ENCODE assay signal across 33 cellular contexts in genomic region chr16:74748042-74748709, GRCh38. TPM values are rescaled to one million over a fixed set of nuclear protein-coding genes. Genes with fewer than 3 reads are reported as not detected.
DNase-seq lines count a peak whose midpoint lies in the region; TF ChIP-seq lines count a peak whose summit lies in the region.
"Had no signal": no experiment of that assay in that cellular context is flagged by ENCODE, and none has a peak within 500 bp of the region (broad histone marks: within the 10 kb centered on the region; RNA-seq: fewer than 3 reads in every experiment).

No MANE protein-coding gene starts in this region.

- 90% methylated on average over 25 of the region's 29 CpGs for WGBS in suprapubic skin

- TF ChIP-seq EP300 in suprapubic skin (IDR thresholded peaks at IDR 0.05) = no peak

- H3K27me3 Mint-ChIP-seq in activated naive CD4-positive, alpha-beta T cell treated with anti-CD3 and anti-CD28 coated beads, Interleukin-2, amount 10 ng/mL, durations not matched to agents 7 days and 5 days = peaks cover 4% of the 10 kb centered on the region
- H3K27me3 Mint-ChIP-seq: activated naive CD8-positive, alpha-beta T cell had no signal

- no peak overlapping the region for H3K27ac Mint-ChIP-seq in activated naive CD4-positive, alpha-beta T cell treated with anti-CD3 and anti-CD28 coated beads, Interleukin-2, amount 10 ng/mL, durations not matched to agents 7 days and 5 days
- H3K27ac Mint-ChIP-seq: activated naive CD8-positive, alpha-beta T cell; natural killer cell treated with Interleukin-12 subunit alpha and Interleukin-12 subunit beta and Interleukin-15 and Interleukin-18, amount 100 ng/mL, for 72 hours; T-helper 1 cell treated with Interleukin-12 subunit alpha and Interleukin-12 subunit beta and Interleukin-4 antibody, amounts not matched to agents 30 μg/mL and 1 μg/mL, for 36 hours had no signal

- no peaks in the 10 kb centered on the region for H3K36me3 ChIP-seq in suprapubic skin
- H3K36me3 ChIP-seq in vagina = no peaks in the 10 kb centered on the region
- H3K36me3 ChIP-seq: BLaER1, prostate gland had no signal

- no peaks in the 10 kb centered on the region for H3K4me1 Mint-ChIP-seq in activated naive CD4-positive, alpha-beta T cell treated with anti-CD3 and anti-CD28 coated beads, Interleukin-2, amount 10 ng/mL, durations not matched to agents 7 days and 5 days

- H3K9me3 Mint-ChIP-seq in activated naive CD4-positive, alpha-beta T cell treated with anti-CD3 and anti-CD28 coated beads, Interleukin-2, amount 10 ng/mL, durations not matched to agents 7 days and 5 days = no peaks in the 10 kb centered on the region
- H3K9me3 Mint-ChIP-seq: natural killer cell treated with Interleukin-12 subunit alpha and Interleukin-12 subunit beta and Interleukin-15 and Interleukin-18, amount 100 ng/mL, for 72 hours; T-helper 1 cell treated with Interleukin-12 subunit alpha and Interleukin-12 subunit beta and Interleukin-4 antibody, amounts not matched to agents 30 μg/mL and 1 μg/mL, for 36 hours had no signal

- TF ChIP-seq CTCF in suprapubic skin (IDR thresholded peaks at IDR 0.05) (no peak), vagina (IDR thresholded peaks at IDR 0.05) (no peak)

- no peak for TF ChIP-seq POLR2A in suprapubic skin (IDR thresholded peaks at IDR 0.05)
- TF ChIP-seq POLR2A in vagina (IDR thresholded peaks at IDR 0.05) = no peak

- no peak overlapping the region for H3K4me3 ChIP-seq in suprapubic skin
- no peak overlapping the region for H3K4me3 ChIP-seq in vagina
- H3K4me3 ChIP-seq: BLaER1, mucosa of descending colon, prostate gland, SK-N-MC had no signal

- H3K27ac ChIP-seq in suprapubic skin = peak overlapping the region; percentile 16
- H3K27ac ChIP-seq in vagina = no peak overlapping the region
- H3K27ac ChIP-seq: BLaER1, prostate gland, RWPE1, SK-N-MC had no signal

- peaks cover 9% of the 10 kb centered on the region for H3K4me1 ChIP-seq in suprapubic skin
- peaks cover 12% of the 10 kb centered on the region for H3K4me1 ChIP-seq in vagina
- H3K4me1 ChIP-seq: BLaER1 had no signal

- intact Hi-C loops in vagina (cut with DNase I) = no loop called here

- H3K36me3 Mint-ChIP-seq in activated naive CD4-positive, alpha-beta T cell treated with anti-CD3 and anti-CD28 coated beads, Interleukin-2, amount 10 ng/mL, durations not matched to agents 7 days and 5 days = no peaks in the 10 kb centered on the region
- H3K36me3 Mint-ChIP-seq: activated naive CD8-positive, alpha-beta T cell; natural killer cell treated with Interleukin-12 subunit alpha and Interleukin-12 subunit beta and Interleukin-15 and Interleukin-18, amount 100 ng/mL, for 72 hours had no signal

- DNase-seq in amygdala (lab: John Stamatoyannopoulos, UW) = peak in 50 of 56 donors; percentile 33 to 93 (median 70)
- DNase-seq in globus pallidus (ENCODE audit: low spot score) = peak; percentile 87
- peak in 52 of 56 donors; percentile 16 to 96 (median 74) for DNase-seq in nucleus accumbens (lab: John Stamatoyannopoulos, UW)
- DNase-seq in suprapubic skin (ENCODE audit: low spot score in 2 of 2) = no peak
- DNase-seq in vagina (ENCODE audit: extremely low spot score in 2 of 2) = no peak
- no peak for DNase-seq in SHP77 treated with DMSO at 0.1 percent for 48 hours (lab: John Stamatoyannopoulos, UW)
- no peak for DNase-seq in activated naive CD4-positive, alpha-beta T cell treated with anti-CD3 and anti-CD28 coated beads, Interleukin-2, amount 10 ng/mL, durations not matched to agents 7 days and 5 days
- DNase-seq in NCI-H526 (lab: John Stamatoyannopoulos, UW) = no peak
- DNase-seq: ACHN; activated CD4-positive, CD25-positive, alpha-beta regulatory T cell treated with anti-CD3 and anti-CD28 coated beads, Interleukin-2, amount 50 U/mL, for 72 hours; activated T-cell treated with anti-CD3 and anti-CD28 coated beads for 4 hours; central memory CD4-positive, alpha-beta T cell; COR-L47; dermis blood vessel endothelial cell; DMS79; GDM1; islet precursor cell; Karpas-422; NCI-H146; NCI-H2107; NCI-H446 treated with DMSO at 0.1 percent for 48 hours; stimulated activated CD4-positive, alpha-beta T cell treated with anti-CD3 and anti-CD28 coated beads, Interleukin-15, amount 100 ng/mL, for 24 hours; stimulated activated naive CD4-positive, alpha-beta T cell treated with Interleukin-2 at 50 U/mL for 16 hours; trophoblast cell had no signal

- no peak overlapping the region for H3K4me3 Mint-ChIP-seq in activated naive CD4-positive, alpha-beta T cell treated with anti-CD3 and anti-CD28 coated beads, Interleukin-2, amount 10 ng/mL, durations not matched to agents 7 days and 5 days
- H3K4me3 Mint-ChIP-seq: activated naive CD8-positive, alpha-beta T cell; natural killer cell treated with Interleukin-12 subunit alpha and Interleukin-12 subunit beta and Interleukin-15 and Interleukin-18, amount 100 ng/mL, for 72 hours; T-helper 1 cell treated with Interleukin-12 subunit alpha and Interleukin-12 subunit beta and Interleukin-4 antibody, amounts not matched to agents 30 μg/mL and 1 μg/mL, for 36 hours had no signal

- H3K9me3 ChIP-seq in suprapubic skin (no peaks in the 10 kb centered on the region), vagina (no peaks in the 10 kb centered on the region)
- H3K9me3 ChIP-seq: BLaER1, mucosa of descending colon, prostate gland had no signal

- H3K27me3 ChIP-seq in suprapubic skin (peaks cover 9% of the 10 kb centered on the region), vagina (no peaks in the 10 kb centered on the region)
- H3K27me3 ChIP-seq: BLaER1 had no signal

- CTCF ChIA-PET in activated naive CD4-positive, alpha-beta T cell treated with anti-CD3 and anti-CD28 coated beads, Interleukin-2, amount 10 ng/mL, durations not matched to agents 7 days and 5 days (lab: Charles Lee) = no interaction called here

RNA-seq across cellular contexts. Expression of gene FA2H, which starts 26.4 kb away (rescaled TPM):
- total RNA-seq in suprapubic skin (10 to 100 TPM in 1 of 4 donors, 1 to 10 TPM in 3; 6.8 to 11.3 (median 8.8) TPM), vagina (not detected)
- total RNA-seq: dermis blood vessel endothelial cell; fibroblast of lung; natural killer cell treated with Interleukin-12 subunit alpha and Interleukin-12 subunit beta and Interleukin-15 and Interleukin-18, amount 100 ng/mL, for 72 hours had no signal

RNA-seq across cellular contexts. Expression of gene MLKL, which starts 47.5 kb away (rescaled TPM):
- total RNA-seq in suprapubic skin = 10 to 100 TPM in 1 of 4 donors, 1 to 10 TPM in 3; 3.1 to 12.0 (median 7.0) TPM
- 40.0 TPM for total RNA-seq in vagina

Comparison
In these comparisons a context has a peak if more than half of its experiments do, and no peak if none do; other contexts are left out.
1. DNase-seq: peak in amygdala (50 of 56), globus pallidus (single experiment) and nucleus accumbens (52 of 56); none in suprapubic skin (0 of 2), vagina (0 of 2), SHP77 treated with DMSO at 0.1 percent for 48 hours (single experiment), activated naive CD4-positive, alpha-beta T cell treated with anti-CD3 and anti-CD28 coated beads, Interleukin-2, amount 10 ng/mL, durations not matched to agents 7 days and 5 days (single experiment) and NCI-H526 (0 of 2).